In genomic region chr1:56452027-56453011, GRCh38 we compare ENCODE assay signal across 19 cellular contexts.
DNase-seq lines count a peak whose midpoint lies in the region; ATAC-seq, FAIRE-seq and TF ChIP-seq lines count a peak whose summit lies in the region.
"Had no signal": no experiment of that assay in that cellular context is flagged by ENCODE, and none has a peak within 500 bp of the region (broad histone marks: within the 10 kb centered on the region; RNA-seq: fewer than 3 reads in every experiment).

No MANE protein-coding gene starts in this region.

- H2AFZ ChIP-seq in astrocyte (ENCODE audit: low read depth, low read length) (no peak overlapping the region), PC-9 (no peak overlapping the region)
- H2AFZ ChIP-seq: GM23248 had no signal

- no peaks in the 10 kb centered on the region for H3K36me3 Mint-ChIP-seq in astrocyte (ENCODE audit: low read depth, unreplicated experiment)
- H3K36me3 Mint-ChIP-seq in CD8-positive, alpha-beta memory T cell, result no peaks in the 10 kb centered on the region

- peaks cover 4% of the 10 kb centered on the region for H3K4me1 ChIP-seq in astrocyte (ENCODE audit: insufficient read depth, low read length)
- peaks cover 35% of the 10 kb centered on the region for H3K4me1 ChIP-seq in iPS-20b (ENCODE audit: insufficient read depth, low read length)
- peaks cover 4 to 11% of the 10 kb centered on the region in 2 donors for H3K4me1 ChIP-seq in gastrocnemius medialis
- peaks cover 11% of the 10 kb centered on the region for H3K4me1 ChIP-seq in PC-9 (replicated peaks; ENCODE audit: insufficient read depth)
- H3K4me1 ChIP-seq in CD8-positive, alpha-beta memory T cell (ENCODE audit: insufficient read depth, low read length), result no peaks in the 10 kb centered on the region

- no peak overlapping the region for H3K4me2 ChIP-seq in astrocyte (ENCODE audit: low read length)
- H3K4me2 ChIP-seq in PC-9, result no peak overlapping the region

- no peak for TF ChIP-seq CTCF in astrocyte (IDR thresholded peaks at IDR 0.05; ENCODE audit: insufficient read depth, low read depth, low read length)
- no peak for TF ChIP-seq CTCF in gastrocnemius medialis (IDR thresholded peaks at IDR 0.05 in 4 of 5, conservative IDR thresholded peaks at IDR 0.05 in 1 of 5)
- TF ChIP-seq CTCF in PC-9 (conservative IDR thresholded peaks at IDR 0.05), result no peak

- no peaks in the 10 kb centered on the region for H3K36me3 ChIP-seq in astrocyte (ENCODE audit: insufficient read depth, low read length)
- no peaks in the 10 kb centered on the region for H3K36me3 ChIP-seq in iPS-20b (ENCODE audit: insufficient read depth, low read depth, low read length)
- no peaks in the 10 kb centered on the region for H3K36me3 ChIP-seq in gastrocnemius medialis
- no peaks in the 10 kb centered on the region for H3K36me3 ChIP-seq in PC-9 (ENCODE audit: low read depth)
- no peaks in the 10 kb centered on the region for H3K36me3 ChIP-seq in CD8-positive, alpha-beta memory T cell (ENCODE audit: insufficient read depth, low read length)

- H3K27me3 Mint-ChIP-seq in astrocyte (ENCODE audit: low read depth, unreplicated experiment), result peaks cover 32% of the 10 kb centered on the region
- H3K27me3 Mint-ChIP-seq in CD8-positive, alpha-beta memory T cell, result peaks cover 0 to 3% of the 10 kb centered on the region in 2 donors
- H3K27me3 Mint-ChIP-seq: B cell had no signal

- no peaks in the 10 kb centered on the region for H3K27me3 ChIP-seq in astrocyte (ENCODE audit: insufficient read depth, low read length)
- H3K27me3 ChIP-seq in iPS-20b (ENCODE audit: insufficient read depth, low read length), result no peaks in the 10 kb centered on the region
- H3K27me3 ChIP-seq in gastrocnemius medialis, result no peaks in the 10 kb centered on the region
- H3K27me3 ChIP-seq in PC-9 (ENCODE audit: insufficient read depth, low read depth), result no peaks in the 10 kb centered on the region
- H3K27me3 ChIP-seq in CD8-positive, alpha-beta memory T cell (ENCODE audit: insufficient read depth, low read length, poor library complexity, severe bottlenecking), result no peaks in the 10 kb centered on the region

- H3K9ac ChIP-seq in astrocyte (ENCODE audit: low read length) (no peak overlapping the region), iPS-20b (ENCODE audit: low read depth, low read length) (peak overlapping the region; percentile 9; the same call in 1 of the 2 replicates)
- H3K9ac ChIP-seq: GM23248 had no signal

- H3F3A ChIP-seq in PC-9 (ENCODE audit: insufficient read depth, low read depth), result peaks cover 7% of the 10 kb centered on the region; the same call in 1 of the 2 replicates

- H3K9me2 ChIP-seq in PC-9 (ENCODE audit: insufficient read depth), result no peaks in the 10 kb centered on the region

- in situ Hi-C loops in gastrocnemius medialis (cut with MboI; ENCODE audit: low sequenced_read_pairs in 4 of 4), result no loop called here

- H3K79me2 ChIP-seq in astrocyte (ENCODE audit: insufficient read depth, low read length) (no peaks in the 10 kb centered on the region), PC-9 (ENCODE audit: low read depth) (no peaks in the 10 kb centered on the region)

- no peak overlapping the region for H3K4me3 Mint-ChIP-seq in astrocyte (ENCODE audit: unreplicated experiment)
- no peak overlapping the region for H3K4me3 Mint-ChIP-seq in CD8-positive, alpha-beta memory T cell
- H3K4me3 Mint-ChIP-seq: B cell had no signal

- no peaks in the 10 kb centered on the region for H3K9me3 Mint-ChIP-seq in astrocyte (ENCODE audit: unreplicated experiment)
- peaks cover 0 to 5% (median 0%) of the 10 kb centered on the region in 5 donors for H3K9me3 Mint-ChIP-seq in CD8-positive, alpha-beta memory T cell

- no peak for FAIRE-seq in astrocyte (lab: Jason Lieb, UNC)
- FAIRE-seq: bronchial epithelial cell, TTC549 had no signal

- POLR2A ChIA-PET in PC-9 (lab: Charles Lee; ENCODE audit: unreplicated experiment), result no interaction called here
- POLR2A ChIA-PET in CD8-positive, alpha-beta memory T cell (lab: Charles Lee), result no interaction called here

- H4K20me1 ChIP-seq in astrocyte (ENCODE audit: insufficient read depth, low read length) (no peaks in the 10 kb centered on the region), PC-9 (ENCODE audit: insufficient read depth) (no peaks in the 10 kb centered on the region)

- CTCF ChIA-PET in PC-9 (lab: Charles Lee), result no interaction called here
- CTCF ChIA-PET in CD8-positive, alpha-beta memory T cell (lab: Charles Lee), result no interaction called here

- BruUV-seq in PC-9 (replicated peaks; lab: Mats Ljungman, UMichigan), result no TSS peak

- H3K27ac ChIP-seq in astrocyte (ENCODE audit: low read depth, low read length) (no peak overlapping the region), iPS-20b (ENCODE audit: low read length) (no peak overlapping the region), gastrocnemius medialis (peak overlapping the region; percentile 25 to 79 (median 57)), PC-9 (no peak overlapping the region)
- no peak overlapping the region for H3K27ac ChIP-seq in CD8-positive, alpha-beta memory T cell (ENCODE audit: low read depth, low read length)
- H3K27ac ChIP-seq: GM23248, HL-60 had no signal

- TF ChIP-seq POLR2A in gastrocnemius medialis (IDR thresholded peaks at IDR 0.05), result no peak

- H3K27ac Mint-ChIP-seq in astrocyte (ENCODE audit: unreplicated experiment), result no peak overlapping the region
- H3K27ac Mint-ChIP-seq in CD8-positive, alpha-beta memory T cell, result no peak overlapping the region
- H3K27ac Mint-ChIP-seq: B cell had no signal

- H3K9me3 ChIP-seq in astrocyte (ENCODE audit: insufficient read depth, low read depth, low read length) (no peaks in the 10 kb centered on the region), iPS-20b (ENCODE audit: insufficient read depth, low read depth, low read length) (no peaks in the 10 kb centered on the region), gastrocnemius medialis (no peaks in the 10 kb centered on the region), PC-9 (ENCODE audit: insufficient read depth, low read depth) (no peaks in the 10 kb centered on the region)
- H3K9me3 ChIP-seq in CD8-positive, alpha-beta memory T cell (ENCODE audit: low read length), result no peaks in the 10 kb centered on the region

- peaks cover 8% of the 10 kb centered on the region for H3K4me1 Mint-ChIP-seq in astrocyte (ENCODE audit: low read depth, unreplicated experiment)
- H3K4me1 Mint-ChIP-seq in CD8-positive, alpha-beta memory T cell, result no peaks in the 10 kb centered on the region
- H3K4me1 Mint-ChIP-seq: B cell had no signal

- H3K4me3 ChIP-seq in astrocyte (ENCODE audit: insufficient read depth, low read depth, low read length), result no peak overlapping the region
- no peak overlapping the region; the same call in 1 of the 2 replicates for H3K4me3 ChIP-seq in iPS-20b (ENCODE audit: low read length)
- H3K4me3 ChIP-seq in gastrocnemius medialis, result no peak overlapping the region
- no peak overlapping the region for H3K4me3 ChIP-seq in PC-9
- H3K4me3 ChIP-seq in CD8-positive, alpha-beta memory T cell (ENCODE audit: low read length), result no peak overlapping the region
- H3K4me3 ChIP-seq: GM23248 had no signal

- peak; percentile 23 for DNase-seq in EH (ENCODE audit: low read depth)
- peak; percentile 17 for DNase-seq in astrocyte (ENCODE audit: low read depth)
- DNase-seq in gastrocnemius medialis, result peak; percentile 55 to 67
- DNase-seq in PC-9, result no peak
- DNase-seq in CD8-positive, alpha-beta memory T cell, result no peak
- no peak for DNase-seq in dermis blood vessel endothelial cell
- DNase-seq: activated gamma-delta T cell, GM23248, hippocampal formation, mammary epithelial cell, NCI-H187 treated with DMSO at 0.1 percent for 48 hours, NCI-H82, occipital lobe had no signal

- ATAC-seq in gastrocnemius medialis, result peak; percentile 55 to 71
- ATAC-seq in HG02938 (IDR thresholded peaks at IDR 0.05; ENCODE audit: unreplicated experiment), result no peak

- intact Hi-C loops in gastrocnemius medialis (cut with DNase I; ENCODE audit: low total_unique reads) (no loop called here), PC-9 (cut with micrococcal nuclease; ENCODE audit: unreplicated experiment) (no loop called here)

Comparison
In these comparisons a context has a peak if more than half of its experiments do, and no peak if none do; other contexts are left out.
1. DNase-seq: peak in EH (single experiment), astrocyte (single experiment) and gastrocnemius medialis (2 of 2); none in PC-9 (0 of 2), CD8-positive, alpha-beta memory T cell (0 of 5) and dermis blood vessel endothelial cell (single experiment).
2. H3K27ac ChIP-seq: peak in gastrocnemius medialis (4 of 4); none in astrocyte (single experiment), iPS-20b (single experiment), PC-9 (single experiment) and CD8-positive, alpha-beta memory T cell (single experiment).